Comparison of ENCODE assay signal across 1 cellular context in the genomic region with DNA sequence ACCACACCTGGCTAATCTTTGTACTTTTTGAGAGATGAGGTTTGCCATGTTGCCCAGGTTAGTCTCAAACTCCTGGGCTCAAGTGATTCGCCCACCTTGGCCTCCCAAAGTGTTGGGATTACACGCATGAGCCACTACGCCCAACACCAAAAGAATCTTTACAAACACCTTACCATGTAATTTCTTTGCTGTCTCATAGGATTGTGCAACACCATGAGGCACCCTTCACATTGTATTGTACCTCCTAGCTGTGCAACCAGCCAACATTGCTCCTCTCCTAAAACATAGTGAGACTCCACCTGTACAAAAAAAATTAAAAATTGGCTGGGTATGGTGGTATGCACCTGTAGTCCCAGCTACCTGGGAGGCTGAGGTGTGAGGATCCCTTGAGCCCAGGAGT.
TF ChIP-seq lines count a peak whose summit lies in the region.

No MANE protein-coding gene starts in this region.

TF ChIP-seq in K562, 482 proteins besides CTCF, POLR2A, EP300 and RAD21 (continued from another document):
- TF ChIP-seq, protein P1, sequence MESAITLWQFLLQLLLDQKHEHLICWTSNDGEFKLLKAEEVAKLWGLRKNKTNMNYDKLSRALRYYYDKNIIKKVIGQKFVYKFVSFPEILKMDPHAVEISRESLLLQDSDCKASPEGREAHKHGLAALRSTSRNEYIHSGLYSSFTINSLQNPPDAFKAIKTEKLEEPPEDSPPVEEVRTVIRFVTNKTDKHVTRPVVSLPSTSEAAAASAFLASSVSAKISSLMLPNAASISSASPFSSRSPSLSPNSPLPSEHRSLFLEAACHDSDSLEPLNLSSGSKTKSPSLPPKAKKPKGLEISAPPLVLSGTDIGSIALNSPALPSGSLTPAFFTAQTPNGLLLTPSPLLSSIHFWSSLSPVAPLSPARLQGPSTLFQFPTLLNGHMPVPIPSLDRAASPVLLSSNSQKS (CRISPR knock-in tag; IDR thresholded peaks at IDR 0.05) = no peak
- TF ChIP-seq, protein P2, sequence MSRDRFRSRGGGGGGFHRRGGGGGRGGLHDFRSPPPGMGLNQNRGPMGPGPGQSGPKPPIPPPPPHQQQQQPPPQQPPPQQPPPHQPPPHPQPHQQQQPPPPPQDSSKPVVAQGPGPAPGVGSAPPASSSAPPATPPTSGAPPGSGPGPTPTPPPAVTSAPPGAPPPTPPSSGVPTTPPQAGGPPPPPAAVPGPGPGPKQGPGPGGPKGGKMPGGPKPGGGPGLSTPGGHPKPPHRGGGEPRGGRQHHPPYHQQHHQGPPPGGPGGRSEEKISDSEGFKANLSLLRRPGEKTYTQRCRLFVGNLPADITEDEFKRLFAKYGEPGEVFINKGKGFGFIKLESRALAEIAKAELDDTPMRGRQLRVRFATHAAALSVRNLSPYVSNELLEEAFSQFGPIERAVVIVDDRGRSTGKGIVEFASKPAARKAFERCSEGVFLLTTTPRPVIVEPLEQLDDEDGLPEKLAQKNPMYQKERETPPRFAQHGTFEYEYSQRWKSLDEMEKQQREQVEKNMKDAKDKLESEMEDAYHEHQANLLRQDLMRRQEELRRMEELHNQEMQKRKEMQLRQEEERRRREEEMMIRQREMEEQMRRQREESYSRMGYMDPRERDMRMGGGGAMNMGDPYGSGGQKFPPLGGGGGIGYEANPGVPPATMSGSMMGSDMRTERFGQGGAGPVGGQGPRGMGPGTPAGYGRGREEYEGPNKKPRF (IDR thresholded peaks at IDR 0.05; ENCODE audit: low read depth, low read length) = no peak
TF ChIP-seq in K562: peak in this region for 2.
